8 cellular contexts compared by ENCODE assay signal in genomic region chr6:32432050-32432450, GRCh38. TPM values are rescaled to one million over a fixed set of nuclear protein-coding genes. Genes with fewer than 3 reads are reported as not detected.
DNase-seq lines count a peak whose midpoint lies in the region; ATAC-seq, FAIRE-seq and TF ChIP-seq lines count a peak whose summit lies in the region.

No MANE protein-coding gene starts in this region.

- intact Hi-C loops in upper lobe of right lung (cut with DNase I): loop anchor here (5.0 kb wide), 1 partner anchor 270 kb away; no protein-coding TSS in a partner anchor

- H3K9me3 ChIP-seq in SK-N-MC (ENCODE audit: low read depth, low read length) (no peaks in the 10 kb centered on the region), upper lobe of right lung (no peaks in the 10 kb centered on the region)

- ATAC-seq in upper lobe of right lung (peak; percentile 55), GM18520 (IDR thresholded peaks at IDR 0.05; ENCODE audit: unreplicated experiment) (no peak), HG02623 (IDR thresholded peaks at IDR 0.05; ENCODE audit: unreplicated experiment) (no peak)

- H3K4me3 ChIP-seq in SK-N-MC (no peak overlapping the region), upper lobe of right lung (no peak overlapping the region)

- no peak for DNase-seq in GM12891 (ENCODE audit: insufficient read length, low spot score)
- DNase-seq in SK-N-MC (ENCODE audit: low read depth, low spot score): peak; percentile 24
- DNase-seq in glomerular visceral epithelial cell (ENCODE audit: extremely low spot score): peak; percentile 26
- DNase-seq in upper lobe of right lung: no peak
- no peak for DNase-seq in activated naive CD4-positive, alpha-beta T cell treated with anti-CD3 and anti-CD28 coated beads, Interleukin-2, amount 50 U/mL, for 16 hours

- H3K27me3 ChIP-seq in upper lobe of right lung: no peaks in the 10 kb centered on the region

- FAIRE-seq in A204.1 (lab: Jason Lieb, UNC) (peak; percentile 96), GM12891 (lab: Jason Lieb, UNC) (peak; percentile 5)

- no peaks in the 10 kb centered on the region for H3K4me1 ChIP-seq in upper lobe of right lung

- no peak overlapping the region for H3K27ac ChIP-seq in SK-N-MC
- no peak overlapping the region for H3K27ac ChIP-seq in upper lobe of right lung

- peak; percentile 55 for TF ChIP-seq CTCF in upper lobe of right lung (IDR thresholded peaks at IDR 0.05)

- no peak overlapping the region for H3K9ac ChIP-seq in SK-N-MC (ENCODE audit: insufficient read length)

- H3K36me3 ChIP-seq in SK-N-MC (ENCODE audit: insufficient read depth, low read length): no peaks in the 10 kb centered on the region
- H3K36me3 ChIP-seq in upper lobe of right lung: no peaks in the 10 kb centered on the region

- no peak for TF ChIP-seq POLR2A in GM12891 (IDR thresholded peaks at IDR 0.05; ENCODE audit: low read depth, low read length)

TF ChIP-seq in GM12891, 5 proteins besides CTCF, POLR2A, EP300 and RAD21:
- TF ChIP-seq POU2F2 (IDR thresholded peaks at IDR 0.05; ENCODE audit: low read depth, low read length) (no peak), POLR2AphosphoS5 (IDR thresholded peaks at IDR 0.05; ENCODE audit: low read depth, low read length) (no peak), PAX5 (IDR thresholded peaks at IDR 0.05; ENCODE audit: insufficient read depth, low read length, severe bottlenecking) (no peak), SPI1 (IDR thresholded peaks at IDR 0.05; ENCODE audit: low read depth, low read length) (no peak)

RNA-seq across cellular contexts. Expression of gene HLA-DRA, which starts 7.6 kb away (rescaled TPM):
- polyA plus RNA-seq in GM12891 (2012; ENCODE audit: low read depth, missing spikeins): 4,672 TPM
- 1,444 TPM for total RNA-seq in upper lobe of right lung

RNA-seq across cellular contexts. Expression of gene BTNL2, which starts 25.1 kb away (rescaled TPM):
- polyA plus RNA-seq in GM12891 (2012; ENCODE audit: low read depth, missing spikeins): not detected
- total RNA-seq in upper lobe of right lung: not detected

Comparison
In these comparisons a context has a peak if more than half of its experiments do, and no peak if none do; other contexts are left out.
1. DNase-seq: peak in SK-N-MC (single experiment) and glomerular visceral epithelial cell (single experiment); none in GM12891 (single experiment), upper lobe of right lung (single experiment) and activated naive CD4-positive, alpha-beta T cell treated with anti-CD3 and anti-CD28 coated beads, Interleukin-2, amount 50 U/mL, for 16 hours (single experiment).